In the genomic region with DNA sequence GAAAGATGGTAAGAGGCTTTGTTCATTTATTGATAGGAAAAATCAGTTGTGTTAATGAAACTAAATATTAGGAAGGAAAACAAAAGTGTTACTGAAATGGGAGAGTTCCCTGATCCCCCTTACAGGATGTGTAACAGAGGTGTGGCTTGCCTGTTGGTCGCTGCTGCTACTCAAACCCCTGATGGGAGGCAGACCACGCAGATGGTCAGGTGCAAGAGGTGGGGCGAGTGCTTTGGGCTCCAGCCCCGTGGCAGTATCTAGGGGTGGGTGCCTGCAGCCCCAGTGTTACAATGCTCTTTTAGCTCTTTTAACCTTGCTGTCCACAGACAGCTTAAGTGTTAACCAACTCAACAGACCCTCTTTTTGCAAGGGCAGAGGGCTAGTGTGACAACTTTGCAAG, we compare ENCODE assay signal across 27 cellular contexts.
DNase-seq lines count a peak whose midpoint lies in the region; ATAC-seq, FAIRE-seq and TF ChIP-seq lines count a peak whose summit lies in the region.
"Had no signal": no experiment of that assay in that cellular context is flagged by ENCODE, and none has a peak within 500 bp of the region (broad histone marks: within the 10 kb centered on the region; RNA-seq: fewer than 3 reads in every experiment).

No MANE protein-coding gene starts in this region.

- H3K27me3 ChIP-seq in IMR-90 (ENCODE audit: control insufficient read depth, insufficient read depth, low read length) = no peaks in the 10 kb centered on the region; the same call in 1 of the 2 replicates
- H3K27me3 ChIP-seq in bronchial epithelial cell (ENCODE audit: control insufficient read depth, insufficient read depth, low read length) = no peaks in the 10 kb centered on the region
- H3K27me3 ChIP-seq in adrenal gland = no peaks in the 10 kb centered on the region
- H3K27me3 ChIP-seq: BE2C, BLaER1 had no signal

- CTCF ChIA-PET in IMR-90 (lab: Yijun Ruan, JAX) = no interaction called here
- CTCF ChIA-PET in activated CD4-positive, alpha-beta T cell treated with anti-CD3 and anti-CD28 coated beads, Interleukin-2, amount 10 ng/mL, durations not matched to agents 7 days and 5 days (lab: Charles Lee) = no interaction called here

- H3K27ac Mint-ChIP-seq in activated CD4-positive, alpha-beta T cell treated with anti-CD3 and anti-CD28 coated beads, Interleukin-2, amount 10 ng/mL, durations not matched to agents 7 days and 5 days = no peak overlapping the region
- H3K27ac Mint-ChIP-seq: CD4-positive, alpha-beta memory T cell; CD4-positive, CD25-positive, alpha-beta regulatory T cell had no signal

- no peaks in the 10 kb centered on the region for H3K36me3 ChIP-seq in IMR-90 (ENCODE audit: control insufficient read depth, insufficient read depth, low read length)
- no peaks in the 10 kb centered on the region for H3K36me3 ChIP-seq in bronchial epithelial cell (ENCODE audit: control insufficient read depth, insufficient read depth, low read length)
- H3K36me3 ChIP-seq in adrenal gland (replicated peaks in 1 of 2) = no peaks in the 10 kb centered on the region
- H3K36me3 ChIP-seq: BE2C, BLaER1 had no signal

- intact Hi-C loops in IMR-90 (cut with micrococcal nuclease) (loop anchor here (5.0 kb wide), 1 partner anchor 85 kb away; no protein-coding TSS in a partner anchor), adrenal gland (cut with DNase I) (no loop called here)

- H2AFZ ChIP-seq in IMR-90 (replicated peaks; ENCODE audit: low read length, poor library complexity) = no peak overlapping the region

- H2BK15ac ChIP-seq in IMR-90 (ENCODE audit: low read depth, low read length) = no peak overlapping the region

- no peak overlapping the region for H3K9ac ChIP-seq in IMR-90 (ENCODE audit: low read depth, low read length)
- H3K9ac ChIP-seq: BLaER1 had no signal

- H4K8ac ChIP-seq in IMR-90 (ENCODE audit: low read depth in 2 of 2, low read length in 2 of 2) = no peak overlapping the region

- no peaks in the 10 kb centered on the region for H3K27me3 Mint-ChIP-seq in activated CD4-positive, alpha-beta T cell treated with anti-CD3 and anti-CD28 coated beads, Interleukin-2, amount 10 ng/mL, durations not matched to agents 7 days and 5 days

- H3K4me3 Mint-ChIP-seq in activated CD4-positive, alpha-beta T cell treated with anti-CD3 and anti-CD28 coated beads, Interleukin-2, amount 10 ng/mL, durations not matched to agents 7 days and 5 days = no peak overlapping the region
- H3K4me3 Mint-ChIP-seq: CD14-positive monocyte; CD4-positive, alpha-beta memory T cell; CD4-positive, CD25-positive, alpha-beta regulatory T cell; CD8-positive, alpha-beta memory T cell had no signal

- no peaks in the 10 kb centered on the region for H3K4me1 Mint-ChIP-seq in activated CD4-positive, alpha-beta T cell treated with anti-CD3 and anti-CD28 coated beads, Interleukin-2, amount 10 ng/mL, durations not matched to agents 7 days and 5 days
- H3K4me1 Mint-ChIP-seq: CD14-positive monocyte; CD4-positive, alpha-beta memory T cell; CD4-positive, CD25-positive, alpha-beta regulatory T cell; CD8-positive, alpha-beta memory T cell had no signal

- 43% methylated on average over 3 of the region's 4 CpGs; no CpG with 5 or more reads in 1 of the 2 experiments for WGBS in IMR-90 (ENCODE audit: extremely low coverage in 2 of 2, insufficient read length in 1 of 2), 2 experiments
- whole genome bisulfite sequencing in adrenal gland, 4 donors = 88 to 89% (median 88%) methylated on average over 4 of the region's 4 CpGs

- peak; percentile 13 for FAIRE-seq in bronchial epithelial cell (lab: Jason Lieb, UNC)
- FAIRE-seq: A204.1, GM12878, GM12892, GM18507 had no signal

- TF ChIP-seq CTCF in IMR-90 (conservative IDR thresholded peaks at IDR 0.05; ENCODE audit: low read depth, low read length) = no peak
- no peak for TF ChIP-seq CTCF in bronchial epithelial cell (IDR thresholded peaks at IDR 0.05; ENCODE audit: insufficient read depth, low read length, severe bottlenecking)
- TF ChIP-seq CTCF in adrenal gland (IDR thresholded peaks at IDR 0.05) = no peak

- H2AK9ac ChIP-seq in IMR-90 (replicated peaks; ENCODE audit: low read depth, low read length, poor library complexity) = peak overlapping the region; percentile 42

- no TSS peak for BruUV-seq in IMR-90 (replicated peaks; lab: Mats Ljungman, UMichigan)

- no peak overlapping the region for H4K91ac ChIP-seq in IMR-90 (ENCODE audit: insufficient read depth, low read depth, low read length)

- no peak overlapping the region for H2BK20ac ChIP-seq in IMR-90 (ENCODE audit: low read depth, low read length)

- no peaks in the 10 kb centered on the region for H3K9me3 Mint-ChIP-seq in activated CD4-positive, alpha-beta T cell treated with anti-CD3 and anti-CD28 coated beads, Interleukin-2, amount 10 ng/mL, durations not matched to agents 7 days and 5 days
- H3K9me3 Mint-ChIP-seq: CD4-positive, alpha-beta memory T cell had no signal

- no peaks in the 10 kb centered on the region for H3K36me3 Mint-ChIP-seq in activated CD4-positive, alpha-beta T cell treated with anti-CD3 and anti-CD28 coated beads, Interleukin-2, amount 10 ng/mL, durations not matched to agents 7 days and 5 days (ENCODE audit: low read depth)
- H3K36me3 Mint-ChIP-seq: CD14-positive monocyte; CD4-positive, alpha-beta memory T cell; CD4-positive, CD25-positive, alpha-beta regulatory T cell; CD8-positive, alpha-beta memory T cell had no signal

- H3K14ac ChIP-seq in IMR-90 (replicated peaks; ENCODE audit: low read depth, low read length) = no peak overlapping the region

- no peaks in the 10 kb centered on the region for H3K9me1 ChIP-seq in IMR-90 (ENCODE audit: insufficient read depth, low read length)

- no peaks in the 10 kb centered on the region for H4K20me1 ChIP-seq in IMR-90 (ENCODE audit: insufficient read depth, low read length)
- H4K20me1 ChIP-seq: BLaER1 had no signal

- H3K27ac ChIP-seq in IMR-90 (ENCODE audit: insufficient read depth, low read length) (no peak overlapping the region), adrenal gland (no peak overlapping the region)
- H3K27ac ChIP-seq: BLaER1 had no signal

- no peak overlapping the region for H2AK5ac ChIP-seq in IMR-90 (ENCODE audit: low read depth, low read length)

- dilution Hi-C loops in IMR-90 (cut with HindIII; ENCODE audit: low sequenced_read_pairs, unreplicated experiment) = no loop called here

- TF ChIP-seq POLR2A in IMR-90 (IDR thresholded peaks at IDR 0.05; ENCODE audit: low read depth, low read length) (no peak), adrenal gland (IDR thresholded peaks at IDR 0.05) (no peak)

- ATAC-seq in IMR-90 (ENCODE audit: low read depth) = no peak
- ATAC-seq: GM12878 had no signal

- no peaks in the 10 kb centered on the region for H3K79me1 ChIP-seq in IMR-90 (ENCODE audit: low read depth in 1 of 2, low read length in 2 of 2)

- in situ Hi-C loops in IMR-90 (cut with MboI; ENCODE audit: low sequenced_read_pairs) = no loop called here

- no peak overlapping the region for H2BK5ac ChIP-seq in IMR-90 (ENCODE audit: low read depth, low read length, poor library complexity, severe bottlenecking)

- H3K56ac ChIP-seq in IMR-90 (ENCODE audit: extremely low read depth, insufficient read depth, low read length) = no peak overlapping the region

- TF ChIP-seq RAD21 in IMR-90 (IDR thresholded peaks at IDR 0.05; ENCODE audit: low read length) = no peak

- H3K4me3 ChIP-seq in IMR-90 (ENCODE audit: insufficient read depth, low read depth, low read length) = no peak overlapping the region
- H3K4me3 ChIP-seq in bronchial epithelial cell (ENCODE audit: low read depth, low read length) = no peak overlapping the region
- no peak overlapping the region for H3K4me3 ChIP-seq in adrenal gland
- H3K4me3 ChIP-seq: BLaER1, GM12878 had no signal

- H3K9me3 ChIP-seq in IMR-90 (ENCODE audit: control insufficient read depth, insufficient read depth, low read length) (peaks cover 3% of the 10 kb centered on the region; the same call in 1 of the 2 replicates), adrenal gland (replicated peaks in 1 of 3) (no peaks in the 10 kb centered on the region)
- H3K9me3 ChIP-seq: BE2C, BLaER1 had no signal

- H3K23ac ChIP-seq in IMR-90 (ENCODE audit: low read depth, low read length) = no peak overlapping the region

- no peak overlapping the region for H2BK120ac ChIP-seq in IMR-90 (ENCODE audit: low read depth, low read length)

- no peak overlapping the region for H3K18ac ChIP-seq in IMR-90 (ENCODE audit: low read depth, low read length)

- no peak for DNase-seq in IMR-90
- DNase-seq in UCSD-AML1 (lab: John Stamatoyannopoulos, UW; ENCODE audit: unreplicated experiment) = peak; percentile 3
- DNase-seq in bronchial epithelial cell (ENCODE audit: low read depth) = no peak
- DNase-seq in activated CD4-positive, alpha-beta T cell treated with anti-CD3 and anti-CD28 coated beads, Interleukin-2, amount 10 ng/mL, durations not matched to agents 7 days and 5 days = no peak
- DNase-seq in SKM-1 (lab: John Stamatoyannopoulos, UW; ENCODE audit: unreplicated experiment) = no peak
- DNase-seq in adrenal gland = no peak
- DNase-seq: 8988T; ACHN; BE2C; C1 segment of cervical spinal cord; CD4-positive, alpha-beta memory T cell; CD4-positive, CD25-positive, alpha-beta regulatory T cell; CD8-positive, alpha-beta memory T cell; COR-L47; DMS 273 treated with DMSO at 0.1 percent for 48 hours; DMS153; DMS53; DMS79; DND-41; EL; GDM1 had no signal

- POLR2A ChIA-PET in IMR-90 (lab: Charles Lee; ENCODE audit: unreplicated experiment) = no interaction called here
- POLR2A ChIA-PET in activated CD4-positive, alpha-beta T cell treated with anti-CD3 and anti-CD28 coated beads, Interleukin-2, amount 10 ng/mL, durations not matched to agents 7 days and 5 days (lab: Charles Lee) = no interaction called here

- H3K4me1 ChIP-seq in IMR-90 (ENCODE audit: control insufficient read depth, insufficient read depth, low read length) (no peaks in the 10 kb centered on the region), adrenal gland (replicated peaks in 1 of 2) (no peaks in the 10 kb centered on the region)
- H3K4me1 ChIP-seq: BE2C, BLaER1 had no signal

- H3K4ac ChIP-seq in IMR-90 (ENCODE audit: low read depth, low read length) = no peak overlapping the region

- H3K4me2 ChIP-seq in IMR-90 (ENCODE audit: low read depth, low read length) = no peak overlapping the region
- H3K4me2 ChIP-seq: BLaER1 had no signal

- no peak overlapping the region for H4K5ac ChIP-seq in IMR-90 (ENCODE audit: low read depth, low read length)

TF ChIP-seq in IMR-90, 13 proteins besides CTCF, POLR2A, EP300 and RAD21 (continues in another document):
- TF ChIP-seq, protein P1, sequence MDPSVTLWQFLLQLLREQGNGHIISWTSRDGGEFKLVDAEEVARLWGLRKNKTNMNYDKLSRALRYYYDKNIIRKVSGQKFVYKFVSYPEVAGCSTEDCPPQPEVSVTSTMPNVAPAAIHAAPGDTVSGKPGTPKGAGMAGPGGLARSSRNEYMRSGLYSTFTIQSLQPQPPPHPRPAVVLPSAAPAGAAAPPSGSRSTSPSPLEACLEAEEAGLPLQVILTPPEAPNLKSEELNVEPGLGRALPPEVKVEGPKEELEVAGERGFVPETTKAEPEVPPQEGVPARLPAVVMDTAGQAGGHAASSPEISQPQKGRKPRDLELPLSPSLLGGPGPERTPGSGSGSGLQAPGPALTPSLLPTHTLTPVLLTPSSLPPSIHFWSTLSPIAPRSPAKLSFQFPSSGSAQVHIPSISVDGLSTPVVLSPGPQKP (IDR thresholded peaks at IDR 0.05; ENCODE audit: borderline replicate concordance, low read depth, low read length) = no peak
- TF ChIP-seq CHD1 (IDR thresholded peaks at IDR 0.05; ENCODE audit: low read depth, low read length) (no peak), SMC3 (IDR thresholded peaks at IDR 0.05; ENCODE audit: low read depth, low read length) (no peak)
